In the genomic region with DNA sequence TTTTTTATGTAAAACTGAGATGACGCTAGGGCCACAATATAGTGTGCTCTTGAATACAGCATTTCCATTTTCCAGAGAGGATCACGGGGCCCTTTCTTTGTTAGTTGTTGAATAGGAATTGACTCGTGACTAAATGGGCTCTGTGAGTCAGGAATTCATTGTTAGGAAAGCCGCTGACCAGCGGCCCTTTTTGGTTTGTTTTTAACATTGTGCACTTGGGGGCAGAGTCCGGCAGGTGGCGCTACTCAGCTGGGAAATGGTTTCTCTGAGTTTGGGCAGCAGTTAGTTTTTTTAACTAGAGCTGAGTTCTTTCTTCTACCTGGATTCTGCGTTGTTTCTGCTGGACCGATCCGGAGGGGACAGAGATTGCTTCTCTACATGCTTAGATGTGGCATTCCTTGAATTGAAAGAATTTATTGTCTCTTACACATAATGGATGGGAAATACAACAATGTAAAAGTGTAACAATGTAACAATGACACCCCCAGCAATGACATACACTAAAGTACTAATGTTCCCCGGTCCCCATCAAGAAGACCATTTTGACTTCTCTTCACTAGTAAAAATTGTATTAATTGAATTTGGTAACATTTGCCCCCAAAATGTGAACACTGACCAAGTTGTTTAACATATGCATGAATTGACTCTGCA, we compare ENCODE assay signal across 8 cellular contexts.
DNase-seq lines count a peak whose midpoint lies in the region; ATAC-seq and TF ChIP-seq lines count a peak whose summit lies in the region.

No MANE protein-coding gene starts in this region.

- peak; percentile 78 for ATAC-seq in GM21786 (IDR thresholded peaks at IDR 0.05; ENCODE audit: unreplicated experiment)
- no peak for ATAC-seq in effector memory CD8-positive, alpha-beta T cell (replicated peaks)

- H3K27me3 ChIP-seq in SJCRH30, result no peaks in the 10 kb centered on the region

- DNase-seq in G401 (ENCODE audit: low spot score) (peak; percentile 68), Kasumi-1 (lab: John Stamatoyannopoulos, UW) (peak; percentile 55 to 67), SJCRH30 (peak; percentile 19 to 67), astrocyte of the spinal cord (ENCODE audit: low read depth, low spot score) (peak; percentile 71), iris pigment epithelial cell (ENCODE audit: low read depth) (peak; percentile 46)
- peak; percentile 47 to 52 for DNase-seq in stimulated activated CD4-positive, alpha-beta T cell treated with anti-CD3 and anti-CD28 coated beads, Interleukin-2, amount 100 ng/mL, for 48 hours
- DNase-seq in effector memory CD8-positive, alpha-beta T cell, result no peak

- in situ Hi-C loops in G401 (cut with HindIII; ENCODE audit: low sequenced_read_pairs) (no loop called here), astrocyte of the spinal cord (cut with HindIII; ENCODE audit: low sequenced_read_pairs) (no loop called here)

- H3K9me3 ChIP-seq in SJCRH30 (replicated peaks), result no peaks in the 10 kb centered on the region

- no peaks in the 10 kb centered on the region for H3K36me3 ChIP-seq in SJCRH30

- TF ChIP-seq CTCF in astrocyte of the spinal cord (IDR thresholded peaks at IDR 0.05; ENCODE audit: low read depth, low read length), result peak; percentile 92

- no peak overlapping the region for H3K4me3 Mint-ChIP-seq in effector memory CD8-positive, alpha-beta T cell

- H3K4me1 ChIP-seq in SJCRH30, result no peaks in the 10 kb centered on the region

- no peak overlapping the region for H3K27ac ChIP-seq in SJCRH30

- no peak overlapping the region for H3K27ac Mint-ChIP-seq in effector memory CD8-positive, alpha-beta T cell

- H3K4me3 ChIP-seq in SJCRH30 (no peak overlapping the region), astrocyte of the spinal cord (ENCODE audit: low read depth, low read length) (no peak overlapping the region)

- H3K36me3 Mint-ChIP-seq in effector memory CD8-positive, alpha-beta T cell (ENCODE audit: insufficient read depth), result no peaks in the 10 kb centered on the region

- no peaks in the 10 kb centered on the region for H3K9me3 Mint-ChIP-seq in effector memory CD8-positive, alpha-beta T cell

- no peaks in the 10 kb centered on the region for H3K27me3 Mint-ChIP-seq in effector memory CD8-positive, alpha-beta T cell

- no peaks in the 10 kb centered on the region for H3K4me1 Mint-ChIP-seq in effector memory CD8-positive, alpha-beta T cell (ENCODE audit: low read depth in 2 of 2)

Comparison
In these comparisons a context has a peak if more than half of its experiments do, and no peak if none do; other contexts are left out.
1. DNase-seq: peak in G401 (single experiment), Kasumi-1 (2 of 2), SJCRH30 (2 of 2), astrocyte of the spinal cord (single experiment), iris pigment epithelial cell (single experiment) and stimulated activated CD4-positive, alpha-beta T cell treated with anti-CD3 and anti-CD28 coated beads, Interleukin-2, amount 100 ng/mL, for 48 hours (2 of 2); none in effector memory CD8-positive, alpha-beta T cell (0 of 3).